In the genomic region with DNA sequence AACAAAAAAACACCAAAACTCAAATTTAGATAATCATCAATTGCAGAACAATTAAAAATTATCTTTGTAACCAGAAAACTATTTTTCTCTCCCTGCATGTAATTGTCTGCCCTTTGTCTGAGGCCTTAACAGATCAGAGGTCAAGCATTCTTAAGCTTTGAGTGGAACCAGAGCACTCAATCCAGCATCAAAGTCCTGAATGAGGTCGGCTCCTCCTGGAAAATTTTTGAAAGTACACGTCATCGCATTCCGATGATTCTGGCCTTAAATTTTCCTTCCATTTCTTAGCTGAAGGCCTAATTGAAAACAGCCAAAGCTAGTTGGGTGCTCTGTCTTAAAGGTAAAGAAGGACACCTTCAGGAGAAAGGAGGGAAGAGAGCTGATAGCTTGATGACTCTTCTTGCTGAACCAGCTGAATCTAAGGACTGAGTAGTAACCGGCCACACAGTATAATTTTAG, we compare ENCODE assay signal across 10 cellular contexts.
DNase-seq lines count a peak whose midpoint lies in the region; ATAC-seq, FAIRE-seq and TF ChIP-seq lines count a peak whose summit lies in the region.
"Had no signal": no experiment of that assay in that cellular context is flagged by ENCODE, and none has a peak within 500 bp of the region (broad histone marks: within the 10 kb centered on the region; RNA-seq: fewer than 3 reads in every experiment).

No MANE protein-coding gene starts in this region.

- H3K4me3 ChIP-seq in GM12878: no peak overlapping the region
- H3K4me3 ChIP-seq in kidney (ENCODE audit: low read length in 2 of 2): no peak overlapping the region
- H3K4me3 ChIP-seq: K562, testis had no signal

- no peak for TF ChIP-seq POLR2A in GM12878 (IDR thresholded peaks at IDR 0.05; ENCODE audit: low read depth, low read length)

- intact Hi-C loops in GM12878 (cut with micrococcal nuclease; ENCODE audit: unreplicated experiment): no loop called here
- intact Hi-C loops in kidney (cut with DNase I): no loop called here

- SMC1A ChIA-PET in GM12878 (lab: Charles Lee; ENCODE audit: uncharacterized antibody, unreplicated experiment): interaction anchor here (1.0 to 1.2 kb wide), 3 partner anchors 10 to 325 kb away, joined by 3 to 4 read pairs (median 3); no protein-coding TSS in a partner anchor

- no TSS peak for BruUV-seq in GM12878 (replicated peaks; lab: Mats Ljungman, UMichigan)

- ATAC-seq in GM12878: no peak
- no peak for ATAC-seq in GM18867 (IDR thresholded peaks at IDR 0.05; ENCODE audit: unreplicated experiment)
- ATAC-seq: K562 had no signal

- no peak for TF ChIP-seq RAD21 in GM12878 (IDR thresholded peaks at IDR 0.05; ENCODE audit: insufficient read depth, low read depth, low read length)

- H3K27me3 ChIP-seq in GM12878 (replicated peaks in 1 of 2; ENCODE audit: control insufficient read depth in 2 of 2, insufficient read depth in 2 of 2, low read length in 1 of 2): no peaks in the 10 kb centered on the region; a peak in 1 of 4 replicates
- H3K27me3 ChIP-seq: testis had no signal

- 57% methylated on average over 5 of the region's 5 CpGs for WGBS in GM12878 (ENCODE audit: insufficient coverage, insufficient replicate concordance, low lambda C conversion rate, missing lambda C conversion rate)

- FAIRE-seq in GM12878 (lab: Jason Lieb, UNC) (no peak), kidney (lab: Jason Lieb, UNC) (peak; percentile 88), urothelium cell line (lab: Jason Lieb, UNC) (no peak)
- FAIRE-seq: K562 had no signal

- TF ChIP-seq EP300 in GM12878 (IDR thresholded peaks at IDR 0.05; ENCODE audit: borderline replicate concordance in 1 of 2, control insufficient read depth in 1 of 2, low read depth in 2 of 2, low read length in 2 of 2): no peak

- H3K9me3 ChIP-seq in GM12878 (replicated peaks; ENCODE audit: control insufficient read depth, insufficient read depth, low read length) (no peaks in the 10 kb centered on the region), kidney (ENCODE audit: control insufficient read depth in 1 of 2, low read length in 2 of 2) (no peaks in the 10 kb centered on the region)
- H3K9me3 ChIP-seq: testis had no signal

- POLR2A ChIA-PET in GM12878 (lab: Charles Lee): no interaction called here

- H3K4me1 ChIP-seq in GM12878 (ENCODE audit: control insufficient read depth, insufficient read depth, low read length) (no peaks in the 10 kb centered on the region), kidney (ENCODE audit: control insufficient read depth in 1 of 2, insufficient read depth in 1 of 2, low read depth in 1 of 2, low read length in 2 of 2) (peaks cover 5 to 18% of the 10 kb centered on the region in 2 donors)

- TF ChIP-seq CTCF in GM12878 (IDR thresholded peaks at IDR 0.05 in 2 of 3, conservative IDR thresholded peaks at IDR 0.05 in 1 of 3; ENCODE audit: control insufficient read depth in 2 of 3, extremely low read depth in 1 of 3, insufficient read depth in 1 of 3, low read depth in 3 of 3, low read length in 3 of 3): no peak
- TF ChIP-seq CTCF in kidney (IDR thresholded peaks at IDR 0.05; ENCODE audit: borderline replicate concordance, extremely low read depth, insufficient read depth): peak; percentile 46

- no peak overlapping the region for H3K4me2 ChIP-seq in GM12878 (ENCODE audit: control insufficient read depth, insufficient read depth)

- no peaks in the 10 kb centered on the region for H4K20me1 ChIP-seq in GM12878 (ENCODE audit: control insufficient read depth, insufficient read depth)

- H3K36me3 ChIP-seq in GM12878 (ENCODE audit: control insufficient read depth in 2 of 2, insufficient read depth in 2 of 2, low read length in 1 of 2): no peaks in the 10 kb centered on the region
- no peaks in the 10 kb centered on the region for H3K36me3 ChIP-seq in kidney (ENCODE audit: control insufficient read depth in 1 of 2, insufficient read depth in 2 of 2, low read length in 2 of 2)

- DNase-seq in NCI-H748 (lab: John Stamatoyannopoulos, UW; ENCODE audit: unreplicated experiment) (peak; percentile 6), NCI-H748 treated with DMSO at 0.1 percent for 48 hours (lab: John Stamatoyannopoulos, UW) (no peak), GM12878 (ENCODE audit: low read depth, low spot score) (no peak), kidney (no peak), urothelium cell line (ENCODE audit: low spot score) (peak; percentile 85), NCI-H510A (lab: John Stamatoyannopoulos, UW) (no peak), COR-L47 (lab: John Stamatoyannopoulos, UW) (no peak)
- DNase-seq: testis had no signal

- H3K27ac ChIP-seq in GM12878 (ENCODE audit: control insufficient read depth, insufficient read depth) (no peak overlapping the region), kidney (ENCODE audit: low read depth in 2 of 2, low read length in 2 of 2) (no peak overlapping the region)

- H3K9ac ChIP-seq in GM12878 (ENCODE audit: control insufficient read depth, insufficient read depth, low read length) (no peak overlapping the region), kidney (ENCODE audit: low read length in 2 of 2) (no peak overlapping the region)

- no peaks in the 10 kb centered on the region for H3K79me2 ChIP-seq in GM12878 (ENCODE audit: control insufficient read depth, insufficient read depth, low read length)

- RAD21 ChIA-PET in GM12878 (lab: Charles Lee; ENCODE audit: unreplicated experiment): interaction anchor here (0.6 to 1.4 kb wide), 3 partner anchors 325 to 618 kb away, joined by 3 to 5 read pairs (median 3); no protein-coding TSS in a partner anchor

- no peak overlapping the region for H2AFZ ChIP-seq in GM12878 (ENCODE audit: control insufficient read depth, low read depth, low read length)

- in situ Hi-C loops in GM12878 (cut with MboI): no loop called here

- CTCF ChIA-PET in GM12878 (lab: Yijun Ruan, JAX): interaction anchor here (0.6 to 1.5 kb wide), 4 partner anchors 16 to 440 kb away, joined by 3 to 5 read pairs (median 3); no protein-coding TSS in a partner anchor

TF ChIP-seq in GM12878, 131 proteins besides CTCF, POLR2A, EP300 and RAD21:
- no peak for TF ChIP-seq SMAD1 (IDR thresholded peaks at IDR 0.05; ENCODE audit: low read depth, partially characterized antibody)
- TF ChIP-seq, protein P1, sequence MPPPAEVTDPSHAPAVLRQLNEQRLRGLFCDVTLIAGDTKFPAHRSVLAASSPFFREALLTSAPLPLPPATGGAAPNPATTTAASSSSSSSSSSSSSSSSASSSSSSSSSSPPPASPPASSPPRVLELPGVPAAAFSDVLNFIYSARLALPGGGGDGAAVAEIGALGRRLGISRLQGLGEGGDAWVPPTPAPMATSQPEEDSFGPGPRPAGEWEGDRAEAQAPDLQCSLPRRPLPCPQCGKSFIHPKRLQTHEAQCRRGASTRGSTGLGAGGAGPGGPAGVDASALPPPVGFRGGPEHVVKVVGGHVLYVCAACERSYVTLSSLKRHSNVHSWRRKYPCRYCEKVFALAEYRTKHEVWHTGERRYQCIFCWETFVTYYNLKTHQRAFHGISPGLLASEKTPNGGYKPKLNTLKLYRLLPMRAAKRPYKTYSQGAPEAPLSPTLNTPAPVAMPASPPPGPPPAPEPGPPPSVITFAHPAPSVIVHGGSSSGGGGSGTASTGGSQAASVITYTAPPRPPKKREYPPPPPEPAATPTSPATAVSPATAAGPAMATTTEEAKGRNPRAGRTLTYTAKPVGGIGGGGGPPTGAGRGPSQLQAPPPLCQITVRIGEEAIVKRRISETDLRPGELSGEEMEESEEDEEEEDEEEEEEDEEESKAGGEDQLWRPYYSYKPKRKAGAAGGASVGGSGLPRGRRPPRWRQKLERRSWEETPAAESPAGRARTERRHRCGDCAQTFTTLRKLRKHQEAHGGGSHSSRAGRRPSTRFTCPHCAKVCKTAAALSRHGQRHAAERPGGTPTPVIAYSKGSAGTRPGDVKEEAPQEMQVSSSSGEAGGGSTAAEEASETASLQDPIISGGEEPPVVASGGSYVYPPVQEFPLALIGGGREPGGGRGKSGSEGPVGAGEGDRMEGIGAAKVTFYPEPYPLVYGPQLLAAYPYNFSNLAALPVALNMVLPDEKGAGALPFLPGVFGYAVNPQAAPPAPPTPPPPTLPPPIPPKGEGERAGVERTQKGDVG (CRISPR knock-in tag; IDR thresholded peaks at IDR 0.05): no peak
- no peak for TF ChIP-seq TARDBP (IDR thresholded peaks at IDR 0.05; ENCODE audit: borderline replicate concordance)
- TF ChIP-seq HDGF (IDR thresholded peaks at IDR 0.05): no peak
- TF ChIP-seq EGR1 (IDR thresholded peaks at IDR 0.05; ENCODE audit: borderline replicate concordance in 1 of 2, low read depth in 2 of 2, low read length in 2 of 2): no peak
- no peak for TF ChIP-seq SRF (IDR thresholded peaks at IDR 0.05; ENCODE audit: low read depth in 2 of 2, low read length in 2 of 2)
- peak in 1 of 2 experiments; percentile 79; a peak in 1 of 4 replicates for TF ChIP-seq ETV6 (conservative IDR thresholded peaks at IDR 0.05 in 1 of 2, IDR thresholded peaks at IDR 0.05 in 1 of 2; ENCODE audit: borderline replicate concordance in 1 of 2, low read depth in 1 of 2)
- 0 out of 2 replicates have a peak, but pooled peaks have one; percentile 16 for TF ChIP-seq NFXL1 (IDR thresholded peaks at IDR 0.05; ENCODE audit: borderline replicate concordance)
TF ChIP-seq in GM12878: peak in this region for 2.

Comparison
In these comparisons a context has a peak if more than half of its experiments do, and no peak if none do; other contexts are left out.
1. DNase-seq: peak in NCI-H748 (single experiment) and urothelium cell line (single experiment); none in NCI-H748 treated with DMSO at 0.1 percent for 48 hours (single experiment), GM12878 (single experiment), kidney (single experiment), NCI-H510A (single experiment) and COR-L47 (single experiment).